In genomic region chr7:7108931-7109330, GRCh38 we compare ENCODE assay signal across 28 cellular contexts.
DNase-seq lines count a peak whose midpoint lies in the region; ATAC-seq, FAIRE-seq and TF ChIP-seq lines count a peak whose summit lies in the region.
"Had no signal": no experiment of that assay in that cellular context is flagged by ENCODE, and none has a peak within 500 bp of the region (broad histone marks: within the 10 kb centered on the region; RNA-seq: fewer than 3 reads in every experiment).

No MANE protein-coding gene starts in this region.

- WGBS in K562 (ENCODE audit: insufficient coverage, low coverage, missing lambda C conversion rate) = 24% methylated on average over 1 of the region's 1 CpG
- no CpG with 5 or more reads among the region's 1 CpG for WGBS in mesendoderm (ENCODE audit: extremely low coverage, insufficient coverage, low lambda C conversion rate)
- 63 to 73% methylated on average over 1 of the region's 1 CpG for WGBS in aorta, 2 donors

- H3K79me1 ChIP-seq in mesendoderm (ENCODE audit: low read length) = no peaks in the 10 kb centered on the region

- BruUV-seq in HCT116 (replicated peaks; lab: Mats Ljungman, UMichigan) = no TSS peak
- BruUV-seq in K562 (replicated peaks; lab: Mats Ljungman, UMichigan) = no TSS peak
- BruUV-seq in OCI-LY7 (replicated peaks; lab: Mats Ljungman, UMichigan) = no TSS peak

- H3K36me3 ChIP-seq in HCT116 (ENCODE audit: control insufficient read depth in 1 of 2, insufficient read depth in 2 of 2, low read length in 2 of 2) = no peaks in the 10 kb centered on the region
- H3K36me3 ChIP-seq in K562 (ENCODE audit: control insufficient read depth, insufficient read depth, low read length) = no peaks in the 10 kb centered on the region; the same call in 2 of the 3 replicates
- no peaks in the 10 kb centered on the region for H3K36me3 ChIP-seq in mesendoderm (ENCODE audit: control insufficient read depth, insufficient read depth, low read length)
- no peaks in the 10 kb centered on the region for H3K36me3 ChIP-seq in aorta (ENCODE audit: control insufficient read depth in 1 of 2, insufficient read depth in 2 of 2, low read length in 1 of 2)
- no peaks in the 10 kb centered on the region for H3K36me3 ChIP-seq in OCI-LY7 (ENCODE audit: insufficient read depth, low read length)
- H3K36me3 ChIP-seq: BE2C; BLaER1 treated with 17β-estradiol and CSF1 and Interleukin-3, amounts not matched to agents 10 nM and 100 nM had no signal

- no peak for FAIRE-seq in K562 (lab: Jason Lieb, UNC)
- FAIRE-seq: A549, D721Med, GM12891, GM19239, H1 had no signal

- no peak for ATAC-seq in HCT116
- no peak for ATAC-seq in K562
- ATAC-seq in aorta (ENCODE audit: low FRiP score) = no peak
- ATAC-seq: A549 had no signal

- no peaks in the 10 kb centered on the region for H3K9me1 ChIP-seq in K562 (ENCODE audit: control insufficient read depth, insufficient read depth, low read length)

- no peak overlapping the region for H2BK120ac ChIP-seq in mesendoderm (ENCODE audit: low read depth, low read length)

- no peak overlapping the region for H3K27ac ChIP-seq in HCT116 (ENCODE audit: low read depth, low read length)
- no peak overlapping the region for H3K27ac ChIP-seq in K562 (ENCODE audit: extremely low read depth, low read depth, low read length)
- H3K27ac ChIP-seq in mesendoderm (ENCODE audit: low read depth, low read length) = no peak overlapping the region
- H3K27ac ChIP-seq in aorta (ENCODE audit: low read depth in 1 of 2, low read length in 2 of 2) = no peak overlapping the region
- no peak overlapping the region for H3K27ac ChIP-seq in OCI-LY7 (ENCODE audit: low read depth, low read length, poor library complexity, severe bottlenecking)
- H3K27ac ChIP-seq: A549; BLaER1 treated with 17β-estradiol and CSF1 and Interleukin-3, amounts not matched to agents 10 nM and 100 nM; GM23248 had no signal

- H3K79me2 ChIP-seq in HCT116 (ENCODE audit: insufficient read depth, low read length) (no peaks in the 10 kb centered on the region), K562 (ENCODE audit: control insufficient read depth, insufficient read depth, low read length) (no peaks in the 10 kb centered on the region), mesendoderm (ENCODE audit: control insufficient read depth, insufficient read depth, low read length) (no peaks in the 10 kb centered on the region), OCI-LY7 (ENCODE audit: insufficient read depth, low read depth, low read length) (no peaks in the 10 kb centered on the region)

- no peak overlapping the region for H3K18ac ChIP-seq in mesendoderm (ENCODE audit: low read length)

- H3K4ac ChIP-seq in mesendoderm (ENCODE audit: low read depth, low read length) = no peak overlapping the region

- H2BK5ac ChIP-seq in mesendoderm (ENCODE audit: low read length) = no peak overlapping the region

- no peak overlapping the region for H3K4me2 ChIP-seq in HCT116 (ENCODE audit: low read length)
- H3K4me2 ChIP-seq in K562 (ENCODE audit: insufficient read depth, low read length) = no peak overlapping the region
- no peak overlapping the region for H3K4me2 ChIP-seq in mesendoderm (ENCODE audit: low read length)
- no peak overlapping the region for H3K4me2 ChIP-seq in OCI-LY7 (ENCODE audit: low read length)
- H3K4me2 ChIP-seq: A549; BLaER1 treated with 17β-estradiol and CSF1 and Interleukin-3, amounts not matched to agents 10 nM and 100 nM had no signal

- H3K9me2 ChIP-seq in HCT116 (ENCODE audit: insufficient read depth) (no peaks in the 10 kb centered on the region), OCI-LY7 (ENCODE audit: insufficient read depth, low read length) (no peaks in the 10 kb centered on the region)

- H2AFZ ChIP-seq in HCT116 (ENCODE audit: low read depth, low read length, poor library complexity, severe bottlenecking) (peak overlapping the region; percentile 26), K562 (ENCODE audit: low read depth, low read length) (no peak overlapping the region), OCI-LY7 (ENCODE audit: low read length) (no peak overlapping the region)
- H2AFZ ChIP-seq: GM23248 had no signal

- no peak for TF ChIP-seq RAD21 in HCT116 (IDR thresholded peaks at IDR 0.05; ENCODE audit: low read depth)
- TF ChIP-seq RAD21 in K562 (CRISPR knock-in tag; conservative IDR thresholded peaks at IDR 0.05 in 1 of 2, IDR thresholded peaks at IDR 0.05 in 1 of 2) = no peak

- DNase-seq in HCT116 (ENCODE audit: low read depth, low spot score) = no peak
- peak; percentile 17 for DNase-seq in NAMALWA (ENCODE audit: low spot score)
- DNase-seq in K562 (ENCODE audit: extremely low read depth in 1 of 4, low spot score in 3 of 4) = no peak
- peak; percentile 28 for DNase-seq in mesendoderm
- DNase-seq in pons (ENCODE audit: low spot score) = no peak
- DNase-seq in aorta = no peak
- no peak for DNase-seq in UCSD-AML1 (lab: John Stamatoyannopoulos, UW; ENCODE audit: unreplicated experiment)
- DNase-seq in OCI-LY7 (ENCODE audit: low spot score) = no peak
- DNase-seq: 8988T; ACHN; AML-193; BE2C; CD4-positive, alpha-beta T cell; CD8-positive, alpha-beta memory T cell; DMS 273 treated with DMSO at 0.1 percent for 48 hours; DMS79; EL; GF-D8; GM23248; H7; HCEC 1CT; HFFc6 had no signal

- H4K8ac ChIP-seq in mesendoderm (ENCODE audit: low read depth, low read length) = no peak overlapping the region

- no peak for TF ChIP-seq POLR2A in HCT116 (IDR thresholded peaks at IDR 0.05; ENCODE audit: borderline replicate concordance, extremely low read depth, insufficient read depth, insufficient read length)
- TF ChIP-seq POLR2A in K562 (conservative IDR thresholded peaks at IDR 0.05) = no peak

- H3K23ac ChIP-seq in mesendoderm (ENCODE audit: low read length) = no peak overlapping the region

- H3K27me3 ChIP-seq in HCT116 (ENCODE audit: insufficient read depth, low read length) = no peaks in the 10 kb centered on the region
- no peaks in the 10 kb centered on the region for H3K27me3 ChIP-seq in K562 (ENCODE audit: control insufficient read depth in 2 of 2, insufficient read depth in 2 of 2, low read length in 2 of 2)
- no peaks in the 10 kb centered on the region for H3K27me3 ChIP-seq in mesendoderm (ENCODE audit: insufficient read depth, low read length, poor library complexity)
- H3K27me3 ChIP-seq in aorta (ENCODE audit: control insufficient read depth in 1 of 2, insufficient read depth in 2 of 2, low read length in 1 of 2) = no peaks in the 10 kb centered on the region
- H3K27me3 ChIP-seq: BLaER1 treated with 17β-estradiol and CSF1 and Interleukin-3, amounts not matched to agents 10 nM and 100 nM had no signal

- in situ Hi-C loops in K562 (cut with MboI) = loop anchor here (10.0 kb wide), 1 partner anchor 1186 kb away; no protein-coding TSS in a partner anchor

- no peak overlapping the region for H2BK15ac ChIP-seq in mesendoderm (replicated peaks; ENCODE audit: low read depth)

- intact Hi-C loops in HCT116 (cut with micrococcal nuclease) = loop anchor here (10.0 kb wide), 3 partner anchors 136 to 1186 kb away; no protein-coding TSS in a partner anchor
- intact Hi-C loops in K562 (cut with micrococcal nuclease) = loop anchor here (10.0 kb wide), 1 partner anchor 186 kb away; no protein-coding TSS in a partner anchor
- intact Hi-C loops in aorta (cut with DNase I) = loop anchor here in 1 of 2 donors (10.0 kb wide), 1 partner anchor 1106 kb away; no protein-coding TSS in a partner anchor
- intact Hi-C loops in OCI-LY7 (cut with micrococcal nuclease; ENCODE audit: unreplicated experiment) = loop anchor here (10.0 kb wide), 2 partner anchors 196 to 1106 kb away; no protein-coding TSS in a partner anchor

- H3K4me3 ChIP-seq in HCT116 (replicated peaks in 1 of 2; ENCODE audit: low read depth in 1 of 2, low read length in 2 of 2) = no peak overlapping the region
- H3K4me3 ChIP-seq in K562 = no peak overlapping the region
- no peak overlapping the region for H3K4me3 ChIP-seq in mesendoderm (ENCODE audit: low read length)
- no peak overlapping the region for H3K4me3 ChIP-seq in aorta (ENCODE audit: low read length in 2 of 2)
- no peak overlapping the region for H3K4me3 ChIP-seq in OCI-LY7 (ENCODE audit: low read depth, low read length, poor library complexity, severe bottlenecking)
- H3K4me3 ChIP-seq: A549; BLaER1 treated with 17β-estradiol and CSF1 and Interleukin-3, amounts not matched to agents 10 nM and 100 nM; GM23248 had no signal

- no peaks in the 10 kb centered on the region for H4K20me1 ChIP-seq in HCT116 (ENCODE audit: insufficient read depth)
- no peaks in the 10 kb centered on the region for H4K20me1 ChIP-seq in K562 (replicated peaks; ENCODE audit: control insufficient read depth, insufficient read depth, low read length)
- H4K20me1 ChIP-seq in OCI-LY7 (ENCODE audit: insufficient read depth, low read length) = no peaks in the 10 kb centered on the region
- H4K20me1 ChIP-seq: BLaER1 treated with 17β-estradiol and CSF1 and Interleukin-3, amounts not matched to agents 10 nM and 100 nM had no signal

- H3K56ac ChIP-seq in mesendoderm (ENCODE audit: low read length) = no peak overlapping the region

- H3K9me3 ChIP-seq in HCT116 (ENCODE audit: control insufficient read depth in 1 of 2, insufficient read depth in 1 of 2, low read depth in 1 of 2, low read length in 2 of 2) (no peaks in the 10 kb centered on the region), K562 (replicated peaks; ENCODE audit: control insufficient read depth, insufficient read depth, low read depth, low read length) (no peaks in the 10 kb centered on the region; the same call in 1 of the 2 replicates), aorta (ENCODE audit: control insufficient read depth, low read length) (no peaks in the 10 kb centered on the region), OCI-LY7 (ENCODE audit: low read length) (peaks cover 12% of the 10 kb centered on the region)
- H3K9me3 ChIP-seq: A549, BE2C had no signal

- TF ChIP-seq CTCF in HCT116 (IDR thresholded peaks at IDR 0.05 in 2 of 3, conservative IDR thresholded peaks at IDR 0.05 in 1 of 3; ENCODE audit: borderline replicate concordance in 1 of 3, insufficient read depth in 1 of 3, low read depth in 2 of 3, low read length in 2 of 3) (no peak), K562 (IDR thresholded peaks at IDR 0.05 in 2 of 3, conservative IDR thresholded peaks at IDR 0.05 in 1 of 3; ENCODE audit: insufficient read depth in 2 of 3, low read depth in 1 of 3, low read length in 3 of 3) (no peak), OCI-LY7 (conservative IDR thresholded peaks at IDR 0.05; ENCODE audit: low read length) (no peak)

- CTCF ChIA-PET in HCT116 (lab: Charles Lee) (interaction anchor here (1.0 to 1.9 kb wide), 2 partner anchors 244 to 315 kb away, joined by 3 to 6 read pairs; no protein-coding TSS in a partner anchor), K562 (lab: Yijun Ruan, JAX; ENCODE audit: low intra/inter-chr PET ratio) (no interaction called here), OCI-LY7 (lab: Charles Lee; ENCODE audit: unreplicated experiment) (no interaction called here)

- RAD21 ChIA-PET in HCT116 (lab: Charles Lee; ENCODE audit: low non-redundant PET in 1 of 2, low total read pairs in 2 of 2, uncharacterized antibody in 2 of 2, unreplicated experiment in 2 of 2) = no interaction called here

- no peaks in the 10 kb centered on the region for H3K4me1 ChIP-seq in HCT116 (ENCODE audit: control insufficient read depth in 1 of 2, insufficient read depth in 2 of 2, low read length in 2 of 2)
- H3K4me1 ChIP-seq in K562 (replicated peaks in 1 of 2; ENCODE audit: control insufficient read depth in 2 of 2, insufficient read depth in 2 of 2, low read length in 2 of 2) = peaks cover 2 to 10% of the 10 kb centered on the region in 2 experiments; a peak in 4 of 5 replicates
- peaks cover 7% of the 10 kb centered on the region for H3K4me1 ChIP-seq in mesendoderm (ENCODE audit: control insufficient read depth, low read depth, low read length)
- H3K4me1 ChIP-seq in aorta (ENCODE audit: control insufficient read depth in 1 of 2, insufficient read depth in 2 of 2, low read length in 2 of 2) = no peaks in the 10 kb centered on the region
- H3K4me1 ChIP-seq in OCI-LY7 (ENCODE audit: insufficient read depth, low read length, poor library complexity, severe bottlenecking) = no peaks in the 10 kb centered on the region
- H3K4me1 ChIP-seq: A549; BE2C; BLaER1 treated with 17β-estradiol and CSF1 and Interleukin-3, amounts not matched to agents 10 nM and 100 nM had no signal

- POLR2A ChIA-PET in HCT116 (lab: Charles Lee) = no interaction called here
- POLR2A ChIA-PET in K562 (lab: Yijun Ruan, JAX) = interaction anchor here (1.8 kb wide), 1 partner anchor 9 kb away, joined by 4 read pairs; no protein-coding TSS in a partner anchor
- POLR2A ChIA-PET in OCI-LY7 (lab: Charles Lee) = interaction anchor here (0.6 kb wide), 1 partner anchor 9 kb away, joined by 4 read pairs; no protein-coding TSS in a partner anchor

- no peak overlapping the region for H3K9ac ChIP-seq in HCT116 (ENCODE audit: low read length)
- H3K9ac ChIP-seq in K562 (ENCODE audit: insufficient read depth in 1 of 2, low read depth in 2 of 2, low read length in 2 of 2) = no peak overlapping the region
- no peak overlapping the region for H3K9ac ChIP-seq in mesendoderm (ENCODE audit: low read length)
- H3K9ac ChIP-seq: BLaER1 treated with 17β-estradiol and CSF1 and Interleukin-3, amounts not matched to agents 10 nM and 100 nM; GM23248 had no signal

- no peak overlapping the region for H4K5ac ChIP-seq in mesendoderm (ENCODE audit: low read length)

- no peak overlapping the region for H2AK5ac ChIP-seq in mesendoderm (ENCODE audit: low read length)

- TF ChIP-seq EP300 in K562 (IDR thresholded peaks at IDR 0.05; ENCODE audit: low read length) = no peak

Comparison
In these comparisons a context has a peak if more than half of its experiments do, and no peak if none do; other contexts are left out.
1. DNase-seq: peak in NAMALWA (single experiment) and mesendoderm (single experiment); none in HCT116 (single experiment), K562 (0 of 4), pons (single experiment), aorta (0 of 2), UCSD-AML1 (single experiment) and OCI-LY7 (single experiment).